Comparison of ENCODE assay signal across 12 cellular contexts in genomic region chr12:10719482-10719881, GRCh38. TPM values are rescaled to one million over a fixed set of nuclear protein-coding genes. Genes with fewer than 3 reads are reported as not detected.
DNase-seq lines count a peak whose midpoint lies in the region; ATAC-seq and TF ChIP-seq lines count a peak whose summit lies in the region.
"Had no signal": no experiment of that assay in that cellular context is flagged by ENCODE, and none has a peak within 500 bp of the region (broad histone marks: within the 10 kb centered on the region; RNA-seq: fewer than 3 reads in every experiment).

No MANE protein-coding gene starts in this region.

- H3K4me1 ChIP-seq in breast epithelium = peaks cover 0 to 18% of the 10 kb centered on the region in 2 donors
- peaks cover 35 to 55% of the 10 kb centered on the region in 2 donors for H3K4me1 ChIP-seq in left lung
- H3K4me1 ChIP-seq in subcutaneous abdominal adipose tissue (ENCODE audit: control insufficient read depth in 5 of 5, insufficient read depth in 5 of 5, low read length in 5 of 5) = peaks cover 7 to 65% (median 55%) of the 10 kb centered on the region in 5 donors

- TF ChIP-seq CTCF in NB4 (IDR thresholded peaks at IDR 0.05; ENCODE audit: low read depth, low read length) = no peak
- TF ChIP-seq CTCF in breast epithelium (IDR thresholded peaks at IDR 0.05) = no peak
- TF ChIP-seq CTCF in left lung (IDR thresholded peaks at IDR 0.05) = no peak

- no peak for DNase-seq in NB4 (ENCODE audit: low read depth)
- no peak for DNase-seq in breast epithelium (ENCODE audit: low spot score in 2 of 2)
- DNase-seq in left lung = no peak
- DNase-seq in activated T-cell treated with anti-CD3 and anti-CD28 coated beads for 4 hours = no peak
- DNase-seq in NCI-H69 (lab: John Stamatoyannopoulos, UW) = no peak
- no peak for DNase-seq in NOMO-1 treated with DMSO at 0.1 percent for 48 hours (lab: John Stamatoyannopoulos, UW; ENCODE audit: unreplicated experiment)
- no peak for DNase-seq in NCI-H187 treated with DMSO at 0.1 percent for 48 hours (lab: John Stamatoyannopoulos, UW)
- DNase-seq: DMS53, T-helper 17 cell had no signal

- H3K36me3 ChIP-seq in breast epithelium (no peaks in the 10 kb centered on the region), left lung (peaks cover 0 to 13% of the 10 kb centered on the region in 2 donors), subcutaneous abdominal adipose tissue (ENCODE audit: control insufficient read depth in 5 of 5, insufficient read depth in 5 of 5, low read length in 5 of 5) (peaks cover 7 to 17% (median 13%) of the 10 kb centered on the region in 5 donors)

- ATAC-seq in left lung = no peak
- ATAC-seq: left colon, T-helper 17 cell had no signal

- no peaks in the 10 kb centered on the region for H3K9me3 ChIP-seq in breast epithelium
- no peaks in the 10 kb centered on the region for H3K9me3 ChIP-seq in left lung
- H3K9me3 ChIP-seq in subcutaneous abdominal adipose tissue (ENCODE audit: control insufficient read depth in 5 of 5, low read length in 5 of 5) = peaks cover 0 to 2% (median 0%) of the 10 kb centered on the region in 5 donors

- H3K27ac ChIP-seq in breast epithelium = peak overlapping the region; percentile 45 to 100
- H3K27ac ChIP-seq in left lung = peak overlapping the region; percentile 14 to 47
- peak overlapping the region; percentile 34 for H3K27ac ChIP-seq in subcutaneous abdominal adipose tissue (ENCODE audit: low read depth, low read length)
- H3K27ac ChIP-seq: HL-60 had no signal

- peak overlapping the region; percentile 95 for H3K4me3 ChIP-seq in NB4 (ENCODE audit: low read depth, low read length)
- peak overlapping the region in 2 of 3 donors; percentile 6 to 35 for H3K4me3 ChIP-seq in breast epithelium
- H3K4me3 ChIP-seq in left lung = peak overlapping the region in 1 of 2 donors; percentile 82
- peak overlapping the region in 4 of 5 donors; percentile 16 to 98 (median 22) for H3K4me3 ChIP-seq in subcutaneous abdominal adipose tissue (ENCODE audit: low read depth in 1 of 5, low read length in 5 of 5)

- peak overlapping the region in 1 of 5 donors; percentile 0 for H3K9ac ChIP-seq in subcutaneous abdominal adipose tissue (ENCODE audit: low read length in 5 of 5)

- intact Hi-C loops in breast epithelium (cut with DNase I; ENCODE audit: low total_unique reads) (no loop called here), left lung (cut with DNase I) (no loop called here)

- H3K27me3 ChIP-seq in breast epithelium (no peaks in the 10 kb centered on the region), left lung (peaks cover 0 to 7% of the 10 kb centered on the region in 2 donors), subcutaneous abdominal adipose tissue (ENCODE audit: control insufficient read depth in 5 of 5, insufficient read depth in 4 of 5, low read length in 5 of 5) (peaks cover 0 to 4% (median 0%) of the 10 kb centered on the region in 5 donors)

- no peak for TF ChIP-seq POLR2A in NB4 (IDR thresholded peaks at IDR 0.05; ENCODE audit: extremely low read depth, insufficient read length)
- TF ChIP-seq POLR2A in breast epithelium (IDR thresholded peaks at IDR 0.05) = no peak

RNA-seq across cellular contexts. Expression of gene YBX3, which starts 3.6 kb away (rescaled TPM):
- total RNA-seq in breast epithelium (100 to 1,000 TPM; 262 to 381 (median 290) TPM), left lung (100 to 1,000 TPM; 195 to 285 TPM)

RNA-seq across cellular contexts. Expression of gene STYK1, which starts 45.6 kb away (rescaled TPM):
- 1 to 10 TPM in 2 of 3 donors, under 1 TPM in 1; 0.32 to 4.9 (median 3.5) TPM for total RNA-seq in breast epithelium
- total RNA-seq in left lung = 1 to 10 TPM; 1.4 to 1.9 TPM
- total RNA-seq: T-helper 17 cell had no signal
